Comparison of ENCODE assay signal across 12 cellular contexts in the genomic region with DNA sequence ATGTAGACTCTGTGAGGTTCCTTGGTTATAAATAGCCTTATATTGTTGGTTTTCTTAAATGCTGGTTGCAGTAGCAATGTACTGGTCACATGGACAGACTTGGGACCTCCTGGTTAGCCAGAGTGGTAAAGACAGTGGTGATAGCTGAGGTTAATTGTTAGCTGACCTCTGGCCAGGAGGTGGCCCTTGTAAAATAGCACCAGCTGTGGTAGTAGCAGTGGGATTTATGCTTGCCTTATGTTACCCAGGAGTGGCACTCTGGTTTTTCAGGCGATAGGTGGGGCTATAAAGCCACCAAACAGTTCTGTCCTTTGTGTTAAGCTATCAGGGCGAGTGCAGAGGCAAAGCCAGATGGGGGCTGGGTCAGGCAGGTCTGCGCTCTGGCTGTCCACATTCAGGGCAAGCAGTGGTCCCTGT.
DNase-seq lines count a peak whose midpoint lies in the region; ATAC-seq, FAIRE-seq and TF ChIP-seq lines count a peak whose summit lies in the region.
"Had no signal": no experiment of that assay in that cellular context is flagged by ENCODE, and none has a peak within 500 bp of the region (broad histone marks: within the 10 kb centered on the region; RNA-seq: fewer than 3 reads in every experiment).

No MANE protein-coding gene starts in this region.

- in situ Hi-C loops in GM12878 (cut with MboI): no loop called here

- ATAC-seq in GM12878: peak; percentile 74
- ATAC-seq in GM18868 (IDR thresholded peaks at IDR 0.05; ENCODE audit: unreplicated experiment): no peak
- ATAC-seq: T-cell had no signal

- no peak overlapping the region for H3K4me2 ChIP-seq in GM12878 (ENCODE audit: control insufficient read depth, insufficient read depth)

- no peak overlapping the region for H3K27ac Mint-ChIP-seq in nephron
- H3K27ac Mint-ChIP-seq: activated CD4-positive, alpha-beta T cell treated with anti-CD3 and anti-CD28 coated beads, Interleukin-2, amount 10 ng/mL, durations not matched to agents 24 days and 14 days; T-cell had no signal

- no peak overlapping the region for H2AFZ ChIP-seq in GM12878 (ENCODE audit: control insufficient read depth, low read depth, low read length)

- no peaks in the 10 kb centered on the region for H3K36me3 ChIP-seq in GM12878 (ENCODE audit: control insufficient read depth in 2 of 2, insufficient read depth in 2 of 2, low read length in 1 of 2)

- peaks cover 30% of the 10 kb centered on the region for H3K9me3 Mint-ChIP-seq in nephron

- DNase-seq in GM12864 (ENCODE audit: low read depth) (no peak), GM12878 (ENCODE audit: low read depth, low spot score) (no peak), RPMI8226 (no peak), NCI-H1105 treated with DMSO at 0.1 percent for 48 hours (lab: John Stamatoyannopoulos, UW) (no peak), NCI-H526 treated with DMSO at 0.1 percent for 48 hours (lab: John Stamatoyannopoulos, UW) (no peak)
- DNase-seq: activated CD4-positive, alpha-beta T cell treated with anti-CD3 and anti-CD28 coated beads, Interleukin-2, amount 10 ng/mL, durations not matched to agents 24 days and 14 days; effector memory CD4-positive, alpha-beta T cell; NCI-H1417; T-cell had no signal

- POLR2A ChIA-PET in GM12878 (lab: Charles Lee): no interaction called here

- no TSS peak for BruUV-seq in GM12878 (replicated peaks; lab: Mats Ljungman, UMichigan)

- no peaks in the 10 kb centered on the region for H3K27me3 Mint-ChIP-seq in nephron (ENCODE audit: low read depth)

- RAD21 ChIA-PET in GM12878 (lab: Charles Lee; ENCODE audit: unreplicated experiment): no interaction called here

- no peaks in the 10 kb centered on the region for H3K36me3 Mint-ChIP-seq in nephron (ENCODE audit: low read depth)

- H3K27me3 ChIP-seq in GM12878 (replicated peaks in 1 of 2; ENCODE audit: control insufficient read depth in 2 of 2, insufficient read depth in 2 of 2, low read length in 1 of 2): no peaks in the 10 kb centered on the region

- no peak for TF ChIP-seq EP300 in Ishikawa (IDR thresholded peaks at IDR 0.05; ENCODE audit: borderline replicate concordance)
- TF ChIP-seq EP300 in GM12878 (IDR thresholded peaks at IDR 0.05; ENCODE audit: borderline replicate concordance in 1 of 2, control insufficient read depth in 1 of 2, low read depth in 2 of 2, low read length in 2 of 2): no peak

- no peaks in the 10 kb centered on the region; the same call in 2 of the 3 replicates for H3K9me3 ChIP-seq in GM12878 (replicated peaks; ENCODE audit: control insufficient read depth, insufficient read depth, low read length)

- SMC1A ChIA-PET in GM12878 (lab: Charles Lee; ENCODE audit: uncharacterized antibody, unreplicated experiment): interaction anchor here (0.5 to 0.8 kb wide), 3 partner anchors 10 to 637 kb away, joined by 3 to 5 read pairs (median 3); no protein-coding TSS in a partner anchor

- CTCF ChIA-PET in GM12878 (lab: Yijun Ruan, JAX): interaction anchor here (0.9 kb wide), 1 partner anchor 12 kb away, joined by 4 read pairs; no protein-coding TSS in a partner anchor

- intact Hi-C loops in GM12878 (cut with micrococcal nuclease; ENCODE audit: unreplicated experiment): no loop called here

- H3K4me1 Mint-ChIP-seq in nephron: peaks cover 5% of the 10 kb centered on the region
- H3K4me1 Mint-ChIP-seq: activated CD4-positive, alpha-beta T cell treated with anti-CD3 and anti-CD28 coated beads, Interleukin-2, amount 10 ng/mL, durations not matched to agents 24 days and 14 days; T-cell had no signal

- TF ChIP-seq CTCF in GM12864 (IDR thresholded peaks at IDR 0.05; ENCODE audit: low read depth, low read length, missing control alignments): peak; percentile 14
- TF ChIP-seq CTCF in GM12878 (IDR thresholded peaks at IDR 0.05 in 2 of 3, conservative IDR thresholded peaks at IDR 0.05 in 1 of 3; ENCODE audit: control insufficient read depth in 2 of 3, extremely low read depth in 1 of 3, insufficient read depth in 1 of 3, low read depth in 3 of 3, low read length in 3 of 3): peak in 2 of 3 experiments; percentile 18 to 37; a peak in 2 of 6 replicates
- TF ChIP-seq CTCF in nephron (IDR thresholded peaks at IDR 0.05; ENCODE audit: unreplicated experiment in 3 of 3): peak in 2 of 3 experiments; percentile 36 to 47

- H3K4me3 ChIP-seq in GM12864 (ENCODE audit: low read depth, low read length): no peak overlapping the region
- H3K4me3 ChIP-seq in GM12878: no peak overlapping the region

- whole genome bisulfite sequencing in GM12878 (ENCODE audit: insufficient coverage, insufficient replicate concordance, low lambda C conversion rate, missing lambda C conversion rate): 15% methylated on average over 3 of the region's 3 CpGs

- H3K4me1 ChIP-seq in GM12878 (ENCODE audit: control insufficient read depth, insufficient read depth, low read length): no peaks in the 10 kb centered on the region

- no peaks in the 10 kb centered on the region for H3K79me2 ChIP-seq in GM12878 (ENCODE audit: control insufficient read depth, insufficient read depth, low read length)

- no peak overlapping the region for H3K9ac ChIP-seq in GM12878 (ENCODE audit: control insufficient read depth, insufficient read depth, low read length)

- FAIRE-seq in GM12878 (lab: Jason Lieb, UNC): no peak

- H4K20me1 ChIP-seq in GM12878 (ENCODE audit: control insufficient read depth, insufficient read depth): no peaks in the 10 kb centered on the region

- no peak for TF ChIP-seq POLR2A in GM12878 (IDR thresholded peaks at IDR 0.05; ENCODE audit: low read depth, low read length)

- no peak overlapping the region for H3K4me3 Mint-ChIP-seq in nephron
- H3K4me3 Mint-ChIP-seq: activated CD4-positive, alpha-beta T cell treated with anti-CD3 and anti-CD28 coated beads, Interleukin-2, amount 10 ng/mL, durations not matched to agents 24 days and 14 days; T-cell had no signal

- no peak overlapping the region for H3K27ac ChIP-seq in GM12878 (ENCODE audit: control insufficient read depth, insufficient read depth)

- TF ChIP-seq RAD21 in Ishikawa (IDR thresholded peaks at IDR 0.05; ENCODE audit: low read depth) (peak; percentile 47), GM12878 (IDR thresholded peaks at IDR 0.05; ENCODE audit: insufficient read depth, low read depth, low read length) (peak; percentile 43)

TF ChIP-seq in Ishikawa, 13 proteins besides CTCF, POLR2A, EP300 and RAD21 (continues in another document):
- TF ChIP-seq NFIC (IDR thresholded peaks at IDR 0.05): no peak
- no peak for TF ChIP-seq TEAD4 (IDR thresholded peaks at IDR 0.05)
- no peak for TF ChIP-seq YY1 (IDR thresholded peaks at IDR 0.05; ENCODE audit: low read depth)
- TF ChIP-seq CEBPB (IDR thresholded peaks at IDR 0.05): no peak
- no peak for TF ChIP-seq EGR1 (IDR thresholded peaks at IDR 0.05)
- no peak for TF ChIP-seq REST (IDR thresholded peaks at IDR 0.05; ENCODE audit: low read depth)

TF ChIP-seq in GM12878, 131 proteins besides CTCF, POLR2A, EP300 and RAD21:
- TF ChIP-seq RCOR1 (conservative IDR thresholded peaks at IDR 0.05; ENCODE audit: low read depth, low read length) (no peak), MXI1 (IDR thresholded peaks at IDR 0.05; ENCODE audit: low read depth, low read length) (no peak), NFYA (IDR thresholded peaks at IDR 0.05; ENCODE audit: borderline replicate concordance, low read depth, low read length) (no peak), ZNF384 (IDR thresholded peaks at IDR 0.05; ENCODE audit: borderline replicate concordance, low read depth, low read length) (no peak), SUPT20H (IDR thresholded peaks at IDR 0.05; ENCODE audit: borderline replicate concordance, control insufficient read depth, low read depth, low read length) (no peak), CHD4 (IDR thresholded peaks at IDR 0.05) (no peak), EGR1 (IDR thresholded peaks at IDR 0.05; ENCODE audit: borderline replicate concordance in 1 of 2, low read depth in 2 of 2, low read length in 2 of 2) (no peak), POLR2AphosphoS5 (IDR thresholded peaks at IDR 0.05; ENCODE audit: low read length) (no peak), SRF (IDR thresholded peaks at IDR 0.05; ENCODE audit: low read depth in 2 of 2, low read length in 2 of 2) (no peak), TCF12 (IDR thresholded peaks at IDR 0.05; ENCODE audit: low read depth, low read length) (no peak), BACH1 (IDR thresholded peaks at IDR 0.05; ENCODE audit: borderline replicate concordance) (no peak), TCF3 (IDR thresholded peaks at IDR 0.05; ENCODE audit: borderline replicate concordance, insufficient read depth, low read depth, low read length) (no peak), ASH2L (IDR thresholded peaks at IDR 0.05; ENCODE audit: borderline replicate concordance, low read depth) (no peak), SIX5 (IDR thresholded peaks at IDR 0.05; ENCODE audit: low read depth, low read length, severe bottlenecking) (no peak), ESRRA (IDR thresholded peaks at IDR 0.05; ENCODE audit: low read length) (no peak), BCL11A (IDR thresholded peaks at IDR 0.05; ENCODE audit: low read depth, low read length) (no peak), GATAD2B (conservative IDR thresholded peaks at IDR 0.05; ENCODE audit: low read depth) (no peak), FOXM1 (IDR thresholded peaks at IDR 0.05; ENCODE audit: low read depth, low read length) (no peak)
